Comparison of ENCODE assay signal across 17 cellular contexts in genomic region chr12:132936163-132936562, GRCh38.
"Had no signal": no experiment of that assay in that cellular context is flagged by ENCODE, and none has a peak within 500 bp of the region (broad histone marks: within the 10 kb centered on the region; RNA-seq: fewer than 3 reads in every experiment).

No MANE protein-coding gene starts in this region.

- H3K4me1 Mint-ChIP-seq: mesothelial cell of epicardium had no signal

- ATAC-seq: foreskin keratinocyte, gastroesophageal sphincter, heart left ventricle, left cardiac atrium, left lung, left ventricle myocardium superior, lower lobe of right lung, mucosa of descending colon had no signal

- DNase-seq: dermis blood vessel endothelial cell; dorsolateral prefrontal cortex; effector CD4-positive, alpha-beta T cell; effector memory CD4-positive, alpha-beta T cell; foreskin keratinocyte; heart left ventricle; hippocampal formation; left cardiac atrium; left lung; left ventricle myocardium superior; lower lobe of right lung; mesenchymal stem cell; mucosa of descending colon had no signal

- H3K4me3 Mint-ChIP-seq: mesothelial cell of epicardium had no signal

- H3K4me3 ChIP-seq: coronary artery, dorsolateral prefrontal cortex, esophagus muscularis mucosa, gastroesophageal sphincter, heart left ventricle, left lung, lower lobe of right lung, mucosa of descending colon had no signal

- H3K4me1 ChIP-seq: esophagus muscularis mucosa, foreskin keratinocyte, gastroesophageal sphincter, heart left ventricle, left lung, lower lobe of right lung had no signal

- H3K27ac Mint-ChIP-seq: mesothelial cell of epicardium had no signal

- H3K27me3 ChIP-seq: dorsolateral prefrontal cortex, esophagus muscularis mucosa, foreskin keratinocyte, gastroesophageal sphincter, heart left ventricle, left lung had no signal

- H3K27ac ChIP-seq: coronary artery, dorsolateral prefrontal cortex, esophagus muscularis mucosa, foreskin keratinocyte, gastroesophageal sphincter, heart left ventricle, left lung, lower lobe of right lung had no signal
